In genomic region chr5:107682533-107682932, GRCh38 we compare ENCODE assay signal across 1 cellular context.
TF ChIP-seq lines count a peak whose summit lies in the region.

No MANE protein-coding gene starts in this region.

TF ChIP-seq in GM23338, 12 proteins besides CTCF, POLR2A, EP300 and RAD21 (continued from another document):
- no peak for TF ChIP-seq ZNF462 (CRISPR knock-in tag; IDR thresholded peaks at IDR 0.05)
- TF ChIP-seq STAT1 (IDR thresholded peaks at IDR 0.05; ENCODE audit: unreplicated experiment): no peak
- no peak for TF ChIP-seq JUNB (IDR thresholded peaks at IDR 0.05; ENCODE audit: unreplicated experiment)
- TF ChIP-seq REST (IDR thresholded peaks at IDR 0.05; ENCODE audit: unreplicated experiment): no peak
- no peak for TF ChIP-seq NANOG (IDR thresholded peaks at IDR 0.05; ENCODE audit: borderline replicate concordance)
- no peak for TF ChIP-seq ZNF114 (CRISPR knock-in tag; IDR thresholded peaks at IDR 0.05)
- TF ChIP-seq EZH2 (IDR thresholded peaks at IDR 0.05; ENCODE audit: low read depth, unreplicated experiment): no peak
- no peak for TF ChIP-seq POLR2AphosphoS5 (IDR thresholded peaks at IDR 0.05; ENCODE audit: low read depth)
- no peak for TF ChIP-seq EZH2phosphoT487 (IDR thresholded peaks at IDR 0.05; ENCODE audit: unreplicated experiment)
- TF ChIP-seq ETS1 (IDR thresholded peaks at IDR 0.05): no peak
- no peak for TF ChIP-seq ZNF331 (CRISPR knock-in tag; IDR thresholded peaks at IDR 0.05; ENCODE audit: low read depth)
TF ChIP-seq in GM23338: peak in this region for 0.
